11 cellular contexts compared by ENCODE assay signal in the genomic region with DNA sequence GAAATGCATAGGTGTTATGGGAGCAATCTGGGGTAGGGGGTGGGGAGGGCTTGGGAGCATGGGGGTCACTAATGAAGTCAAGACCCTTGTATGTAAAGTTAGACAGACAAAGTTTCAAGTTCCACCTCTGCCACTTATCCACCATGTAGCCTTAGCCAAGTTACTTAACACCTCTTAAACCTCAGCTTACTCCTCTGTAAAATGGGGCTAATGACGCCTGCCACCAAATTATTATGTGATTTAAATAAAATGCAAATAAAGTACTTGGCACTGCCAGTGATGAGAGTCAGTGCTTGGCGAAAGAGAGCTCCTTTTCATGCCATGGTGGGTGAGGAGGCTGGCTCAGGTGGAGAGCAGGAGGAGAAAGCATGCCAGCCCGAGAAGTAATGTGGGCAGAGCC.
"Had no signal": no experiment of that assay in that cellular context is flagged by ENCODE, and none has a peak within 500 bp of the region (broad histone marks: within the 10 kb centered on the region; RNA-seq: fewer than 3 reads in every experiment).

No MANE protein-coding gene starts in this region.

- H3K36me3 ChIP-seq: HAP-1 had no signal

- ATAC-seq: GM23338, HCT116 had no signal

- H3K4me2 ChIP-seq: GM23338 had no signal

- H3K27ac ChIP-seq: GM23248 had no signal

- H3K4me3 ChIP-seq: GM23248, GM23338, HAP-1 had no signal

- DNase-seq: GM23248, GOT3, H7, H9, HCEC 1CT, HFFc6 had no signal

- H3K9ac ChIP-seq: GM23248 had no signal

- H3K9me3 ChIP-seq: HAP-1 had no signal

- H2AFZ ChIP-seq: GM23248, GM23338 had no signal

- FAIRE-seq: H1, H54 had no signal
